Comparison of ENCODE assay signal across 15 cellular contexts in the genomic region with DNA sequence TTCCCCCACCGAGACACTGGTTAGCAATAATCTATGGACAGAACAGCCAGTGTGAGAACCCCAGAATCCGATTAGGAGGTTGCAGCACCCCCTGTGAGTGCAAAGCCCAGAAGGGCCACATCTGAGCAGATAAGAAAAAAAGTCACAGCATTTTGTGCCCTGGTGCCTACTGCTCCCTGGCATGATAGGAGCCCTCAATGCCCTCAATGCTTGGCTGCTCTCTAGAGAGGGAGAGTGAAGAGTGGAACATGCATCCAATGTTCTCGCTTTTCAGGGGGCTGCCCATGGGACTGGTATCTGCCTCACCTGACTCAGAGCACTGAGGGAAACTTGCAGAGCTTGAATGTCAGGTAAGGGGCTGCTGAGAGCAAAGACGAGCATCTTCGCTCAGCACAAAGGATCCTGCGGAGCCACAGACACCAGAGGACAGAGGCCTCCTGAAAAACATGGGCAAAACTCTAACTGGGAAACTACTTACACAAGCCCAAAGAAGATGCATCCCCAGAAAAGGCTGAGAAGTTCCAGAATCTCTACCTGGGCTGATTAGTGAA.
"Had no signal": no experiment of that assay in that cellular context is flagged by ENCODE, and none has a peak within 500 bp of the region (broad histone marks: within the 10 kb centered on the region; RNA-seq: fewer than 3 reads in every experiment).

No MANE protein-coding gene starts in this region.

- H3K27ac ChIP-seq: adrenal gland, gastroesophageal sphincter, sigmoid colon had no signal

- H3K36me3 Mint-ChIP-seq: natural killer cell treated with Interleukin-12 subunit alpha and Interleukin-12 subunit beta and Interleukin-15 and Interleukin-18, amount 100 ng/mL, for 72 hours had no signal

- H3K27me3 ChIP-seq: adrenal gland, gastroesophageal sphincter, sigmoid colon had no signal

- H3K36me3 ChIP-seq: adrenal gland, gastroesophageal sphincter, sigmoid colon had no signal

- DNase-seq: activated CD4-positive, alpha-beta T cell treated with anti-CD3 and anti-CD28 coated beads, Interleukin-2, amount 50 U/mL, for 4 hours; activated CD4-positive, CD25-positive, alpha-beta regulatory T cell treated with anti-CD3 and anti-CD28 coated beads, Interleukin-2, amount 50 U/mL, for 72 hours; activated naive CD4-positive, alpha-beta T cell treated with anti-CD3 and anti-CD28 coated beads, Interleukin-2, amount 50 U/mL, for 16 hours; activated T-cell treated with anti-CD3 and anti-CD28 coated beads, Interleukin-2, amount 50 U/mL, for 1 hour; adrenal gland; central memory CD4-positive, alpha-beta T cell; cortex of kidney; effector memory CD4-positive, alpha-beta T cell; left colon; sigmoid colon; stimulated activated CD4-positive, alpha-beta T cell treated with anti-CD3 and anti-CD28 coated beads, Interleukin-2, amount 100 ng/mL, for 24 hours; stimulated activated naive CD4-positive, alpha-beta T cell; substantia nigra had no signal

- H3K4me3 ChIP-seq: adrenal gland, gastroesophageal sphincter, sigmoid colon had no signal

- H3K9me3 Mint-ChIP-seq: natural killer cell treated with Interleukin-12 subunit alpha and Interleukin-12 subunit beta and Interleukin-15 and Interleukin-18, amount 100 ng/mL, for 72 hours had no signal

- H3K9me3 ChIP-seq: adrenal gland, sigmoid colon had no signal

- H3K4me3 Mint-ChIP-seq: natural killer cell treated with Interleukin-12 subunit alpha and Interleukin-12 subunit beta and Interleukin-15 and Interleukin-18, amount 100 ng/mL, for 72 hours had no signal

- H3K27ac Mint-ChIP-seq: natural killer cell treated with Interleukin-12 subunit alpha and Interleukin-12 subunit beta and Interleukin-15 and Interleukin-18, amount 100 ng/mL, for 72 hours had no signal
